In the genomic region with DNA sequence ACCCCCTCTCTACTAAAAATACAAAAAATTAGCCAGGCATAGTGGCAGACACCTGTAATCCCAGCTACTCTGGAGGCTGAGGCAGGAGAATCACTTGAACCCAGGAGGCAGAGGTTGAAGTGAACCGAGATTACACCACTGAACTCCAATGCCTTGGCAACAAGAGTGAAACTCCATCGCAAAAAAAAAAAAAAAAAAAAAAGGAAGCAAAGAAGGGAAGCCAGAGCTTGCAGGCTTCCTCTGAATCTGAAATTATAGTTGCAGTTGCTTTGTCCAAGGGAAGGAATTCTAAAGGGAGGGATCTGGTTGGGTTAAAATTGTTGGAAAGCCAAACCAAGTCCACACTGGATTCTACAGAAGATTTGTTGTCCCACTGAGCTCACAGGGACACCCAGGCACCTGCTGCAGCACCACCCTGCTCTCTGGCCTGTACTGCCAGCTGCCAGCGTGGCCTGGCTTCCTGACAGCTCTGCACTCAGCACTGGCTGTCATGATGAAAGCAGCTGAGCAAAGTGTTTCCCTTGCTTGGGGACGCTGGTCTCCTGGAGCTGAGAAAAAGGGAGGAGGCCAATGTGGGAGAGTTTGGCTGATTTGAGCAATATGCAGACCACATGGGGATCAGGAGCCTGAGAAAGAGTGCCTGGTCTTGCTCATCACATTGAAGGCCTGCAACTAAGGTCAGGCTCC, we compare ENCODE assay signal across 7 cellular contexts.
A peak's percentile ranks its signal among the peaks of the same experiment; 100 is the strongest.
DNase-seq lines count a peak whose midpoint lies in the region; ATAC-seq lines count a peak whose summit lies in the region.

No MANE protein-coding gene starts in this region.

- ATAC-seq in GM21619 (IDR thresholded peaks at IDR 0.05; ENCODE audit: unreplicated experiment) (peak; percentile 55), left ventricle myocardium superior (peak; percentile 98), HG03108 (IDR thresholded peaks at IDR 0.05; ENCODE audit: unreplicated experiment) (no peak)

- intact Hi-C loops in left ventricle myocardium superior (cut with micrococcal nuclease) = no loop called here

- peak overlapping the region; percentile 43 for H3K27ac ChIP-seq in substantia nigra (ENCODE audit: low read depth, low read length, poor library complexity, severe bottlenecking)

- peak; percentile 93 for DNase-seq in NCI-H774 (lab: John Stamatoyannopoulos, UW)
- DNase-seq in left ventricle myocardium superior = peak; percentile 85
- peak in 48 of 49 donors; percentile 5 to 86 (median 60) for DNase-seq in substantia nigra (lab: John Stamatoyannopoulos, UW)
- no peak for DNase-seq in COLO829 (ENCODE audit: low spot score)
- no peak for DNase-seq in AG08396 (ENCODE audit: low spot score)

Comparison
In these comparisons a context has a peak if more than half of its experiments do, and no peak if none do; other contexts are left out.
1. DNase-seq: peak in NCI-H774 (single experiment), left ventricle myocardium superior (single experiment) and substantia nigra (48 of 49); none in COLO829 (single experiment) and AG08396 (single experiment).